ENCODE assay signal across 20 cellular contexts in the genomic region with DNA sequence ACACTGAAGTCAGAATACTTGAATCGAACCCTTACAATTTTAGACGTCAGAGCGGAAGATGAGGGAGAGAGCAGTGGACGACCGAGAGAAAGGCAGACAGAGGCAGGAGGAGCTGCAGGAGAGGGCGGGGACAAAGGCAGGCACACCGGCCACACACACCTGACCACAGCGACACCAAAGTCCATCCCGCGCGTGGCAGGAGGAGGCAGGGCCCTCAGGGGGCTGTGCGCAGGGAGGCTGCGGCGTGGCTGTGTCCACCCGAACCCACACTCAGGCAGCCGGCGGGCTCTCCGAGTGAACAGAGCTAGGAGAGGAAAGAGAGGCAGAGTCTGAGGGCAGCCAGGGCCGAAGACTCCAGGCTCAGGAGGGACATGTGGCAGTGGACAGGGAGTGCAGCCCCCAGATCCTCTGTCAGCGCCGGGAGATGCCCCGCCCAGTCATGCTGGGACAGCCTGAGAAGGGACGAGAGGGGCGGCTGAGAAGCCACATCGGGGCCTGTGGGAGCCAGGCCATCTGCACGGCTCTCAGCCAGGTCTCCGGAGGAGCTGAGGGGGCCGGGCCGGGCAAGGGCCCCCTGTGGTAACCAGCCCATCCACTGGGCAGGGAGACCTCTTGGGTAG. TPM values are rescaled to one million over a fixed set of nuclear protein-coding genes. Genes with fewer than 3 reads are reported as not detected.
DNase-seq lines count a peak whose midpoint lies in the region; ATAC-seq, FAIRE-seq and TF ChIP-seq lines count a peak whose summit lies in the region.
"Had no signal": no experiment of that assay in that cellular context is flagged by ENCODE, and none has a peak within 500 bp of the region (broad histone marks: within the 10 kb centered on the region; RNA-seq: fewer than 3 reads in every experiment).

No MANE protein-coding gene starts in this region.

- peak overlapping the region; percentile 29 for H3K27ac Mint-ChIP-seq in activated CD4-positive, alpha-beta T cell treated with anti-CD3 and anti-CD28 coated beads, Interleukin-2, amount 10 ng/mL, durations not matched to agents 24 days and 14 days
- no peak overlapping the region for H3K27ac Mint-ChIP-seq in activated CD4-positive, alpha-beta T cell treated with anti-CD3 and anti-CD28 coated beads for 36 hours
- H3K27ac Mint-ChIP-seq: B cell, neural progenitor cell had no signal

- no peak for ATAC-seq in activated CD4-positive, alpha-beta T cell treated with anti-CD3 and anti-CD28 coated beads for 36 hours

- H3K4me1 ChIP-seq in suprapubic skin: no peaks in the 10 kb centered on the region
- H3K4me1 ChIP-seq: neural progenitor cell, SJCRH30 had no signal

- DNase-seq in activated CD4-positive, alpha-beta T cell treated with anti-CD3 and anti-CD28 coated beads, Interleukin-2, amount 10 ng/mL, durations not matched to agents 24 days and 14 days: no peak
- no peak for DNase-seq in activated CD4-positive, alpha-beta T cell treated with anti-CD3 and anti-CD28 coated beads for 36 hours
- DNase-seq in cerebellum (ENCODE audit: low spot score) (peak; percentile 43), mesenteric fat pad (ENCODE audit: low spot score) (peak; percentile 62), suprapubic skin (ENCODE audit: low spot score in 2 of 2) (no peak), NCI-H187 treated with DMSO at 0.1 percent for 48 hours (lab: John Stamatoyannopoulos, UW) (no peak), H54 (ENCODE audit: insufficient read length, low spot score) (no peak), NCI-H1694 treated with DMSO at 0.1 percent for 48 hours (lab: John Stamatoyannopoulos, UW) (no peak)
- DNase-seq: activated CD4-positive, CD25-positive, alpha-beta regulatory T cell treated with anti-CD3 and anti-CD28 coated beads, Interleukin-2, amount 50 U/mL, for 72 hours; GDM1; NCI-H2107; NCI-H524 treated with DMSO at 0.1 percent for 48 hours; SJCRH30; T-helper 9 cell; trophoblast cell had no signal

- FAIRE-seq in H54 (lab: Jason Lieb, UNC): no peak
- FAIRE-seq: GM12891 had no signal

- no peaks in the 10 kb centered on the region for H3K27me3 ChIP-seq in suprapubic skin
- H3K27me3 ChIP-seq: esophagus muscularis mucosa, neural progenitor cell, SJCRH30 had no signal

- no peak overlapping the region for H3K4me3 Mint-ChIP-seq in activated CD4-positive, alpha-beta T cell treated with anti-CD3 and anti-CD28 coated beads, Interleukin-2, amount 10 ng/mL, durations not matched to agents 24 days and 14 days
- no peak overlapping the region for H3K4me3 Mint-ChIP-seq in activated CD4-positive, alpha-beta T cell treated with anti-CD3 and anti-CD28 coated beads for 36 hours
- H3K4me3 Mint-ChIP-seq: B cell had no signal

- peaks cover 31% of the 10 kb centered on the region for H3K36me3 ChIP-seq in suprapubic skin
- H3K36me3 ChIP-seq: neural progenitor cell had no signal

- no peak overlapping the region for H3K4me3 ChIP-seq in suprapubic skin
- H3K4me3 ChIP-seq: esophagus muscularis mucosa, neural progenitor cell, SJCRH30 had no signal

- POLR2A ChIA-PET in activated CD4-positive, alpha-beta T cell treated with anti-CD3 and anti-CD28 coated beads for 36 hours (lab: Charles Lee): no interaction called here

- WGBS in suprapubic skin: 89% methylated on average over 29 of the region's 29 CpGs

- CTCF ChIA-PET in activated CD4-positive, alpha-beta T cell treated with anti-CD3 and anti-CD28 coated beads for 36 hours (lab: Charles Lee): no interaction called here

- TF ChIP-seq EP300 in suprapubic skin (IDR thresholded peaks at IDR 0.05): no peak

- H3K9me3 ChIP-seq in suprapubic skin: no peaks in the 10 kb centered on the region
- H3K9me3 ChIP-seq: esophagus muscularis mucosa, SJCRH30 had no signal

- TF ChIP-seq CTCF in suprapubic skin (IDR thresholded peaks at IDR 0.05): no peak

- no peak for TF ChIP-seq POLR2A in suprapubic skin (IDR thresholded peaks at IDR 0.05)
- TF ChIP-seq POLR2A in H54 (IDR thresholded peaks at IDR 0.05; ENCODE audit: low read depth, low read length): no peak

- H3K9me3 Mint-ChIP-seq in activated CD4-positive, alpha-beta T cell treated with anti-CD3 and anti-CD28 coated beads, Interleukin-2, amount 10 ng/mL, durations not matched to agents 24 days and 14 days: no peaks in the 10 kb centered on the region
- H3K9me3 Mint-ChIP-seq in activated CD4-positive, alpha-beta T cell treated with anti-CD3 and anti-CD28 coated beads for 36 hours (ENCODE audit: low read depth): no peaks in the 10 kb centered on the region
- H3K9me3 Mint-ChIP-seq: neural progenitor cell had no signal

- H3K36me3 Mint-ChIP-seq in activated CD4-positive, alpha-beta T cell treated with anti-CD3 and anti-CD28 coated beads, Interleukin-2, amount 10 ng/mL, durations not matched to agents 24 days and 14 days (ENCODE audit: low read depth): peaks cover 27% of the 10 kb centered on the region
- peaks cover 7% of the 10 kb centered on the region for H3K36me3 Mint-ChIP-seq in activated CD4-positive, alpha-beta T cell treated with anti-CD3 and anti-CD28 coated beads for 36 hours (ENCODE audit: low read depth)
- H3K36me3 Mint-ChIP-seq: neural progenitor cell had no signal

- intact Hi-C loops in activated CD4-positive, alpha-beta T cell treated with anti-CD3 and anti-CD28 coated beads, Interleukin-2, amount 10 ng/mL, durations not matched to agents 24 days and 14 days (cut with micrococcal nuclease): no loop called here
- intact Hi-C loops in activated CD4-positive, alpha-beta T cell treated with anti-CD3 and anti-CD28 coated beads for 36 hours (cut with DNase I, micrococcal nuclease): no loop called here

- peak overlapping the region; percentile 52 for H3K27ac ChIP-seq in suprapubic skin
- H3K27ac ChIP-seq: 22Rv1, esophagus muscularis mucosa, neural progenitor cell, SJCRH30 had no signal

- H3K4me1 Mint-ChIP-seq in activated CD4-positive, alpha-beta T cell treated with anti-CD3 and anti-CD28 coated beads, Interleukin-2, amount 10 ng/mL, durations not matched to agents 24 days and 14 days: peaks cover 19% of the 10 kb centered on the region
- H3K4me1 Mint-ChIP-seq in activated CD4-positive, alpha-beta T cell treated with anti-CD3 and anti-CD28 coated beads for 36 hours: peaks cover 24% of the 10 kb centered on the region

- H3K27me3 Mint-ChIP-seq in activated CD4-positive, alpha-beta T cell treated with anti-CD3 and anti-CD28 coated beads, Interleukin-2, amount 10 ng/mL, durations not matched to agents 24 days and 14 days: no peaks in the 10 kb centered on the region
- no peaks in the 10 kb centered on the region for H3K27me3 Mint-ChIP-seq in activated CD4-positive, alpha-beta T cell treated with anti-CD3 and anti-CD28 coated beads for 36 hours
- H3K27me3 Mint-ChIP-seq: B cell had no signal

RNA-seq across cellular contexts. Expression of gene GAK, which starts 20.1 kb away (rescaled TPM):
- total RNA-seq in activated CD4-positive, alpha-beta T cell treated with anti-CD3 and anti-CD28 coated beads, Interleukin-2, amount 10 ng/mL, durations not matched to agents 24 days and 14 days: 131 and 147 TPM in 2 replicates
- total RNA-seq in activated CD4-positive, alpha-beta T cell treated with anti-CD3 and anti-CD28 coated beads for 36 hours: 10 to 100 TPM; 82.9 to 88.0 TPM
- 49.6 TPM for total RNA-seq in cerebellum
- total RNA-seq in mesenteric fat pad: 91.3 TPM
- 100 to 1,000 TPM; 108 to 166 (median 132) TPM for total RNA-seq in suprapubic skin

RNA-seq across cellular contexts. Expression of gene TMEM175, which starts 20.3 kb away (rescaled TPM):
- 12.7 and 13.9 TPM in 2 replicates for total RNA-seq in activated CD4-positive, alpha-beta T cell treated with anti-CD3 and anti-CD28 coated beads, Interleukin-2, amount 10 ng/mL, durations not matched to agents 24 days and 14 days
- 10 to 100 TPM; 15.2 to 17.3 TPM for total RNA-seq in activated CD4-positive, alpha-beta T cell treated with anti-CD3 and anti-CD28 coated beads for 36 hours
- total RNA-seq in cerebellum (23.3 TPM), mesenteric fat pad (27.7 TPM), suprapubic skin (10 to 100 TPM; 41.1 to 98.3 (median 65.3) TPM)

Comparison
In these comparisons a context has a peak if more than half of its experiments do, and no peak if none do; other contexts are left out.
1. DNase-seq: peak in cerebellum (single experiment) and mesenteric fat pad (single experiment); none in activated CD4-positive, alpha-beta T cell treated with anti-CD3 and anti-CD28 coated beads, Interleukin-2, amount 10 ng/mL, durations not matched to agents 24 days and 14 days (single experiment), activated CD4-positive, alpha-beta T cell treated with anti-CD3 and anti-CD28 coated beads for 36 hours (single experiment), suprapubic skin (0 of 2), NCI-H187 treated with DMSO at 0.1 percent for 48 hours (single experiment), H54 (single experiment) and NCI-H1694 treated with DMSO at 0.1 percent for 48 hours (single experiment).